8 cellular contexts compared by ENCODE assay signal in genomic region chr16:56611281-56611833, GRCh38. TPM values are rescaled to one million over a fixed set of nuclear protein-coding genes. Genes with fewer than 3 reads are reported as not detected.
A peak's percentile ranks its signal among the peaks of the same experiment; 100 is the strongest.
DNase-seq lines count a peak whose midpoint lies in the region; ATAC-seq, FAIRE-seq and TF ChIP-seq lines count a peak whose summit lies in the region.
"Had no signal": no experiment of that assay in that cellular context is flagged by ENCODE, and none has a peak within 500 bp of the region (broad histone marks: within the 10 kb centered on the region; RNA-seq: fewer than 3 reads in every experiment).

No MANE protein-coding gene starts in this region.

- H3K27ac Mint-ChIP-seq in stimulated activated naive CD8-positive, alpha-beta T cell treated with anti-CD3 and anti-CD28 coated beads, Interleukin-15, amount 100 ng/mL, for 72 hours = peak overlapping the region; percentile 39 to 91

- in situ Hi-C loops in IMR-90 (cut with MboI; ENCODE audit: low sequenced_read_pairs) = no loop called here

- H2AFZ ChIP-seq in IMR-90 (replicated peaks; ENCODE audit: low read length, poor library complexity) = peak overlapping the region; percentile 11

- H3K9ac ChIP-seq in IMR-90 (ENCODE audit: low read depth, low read length) (no peak overlapping the region; the same call in 1 of the 2 replicates), kidney (ENCODE audit: low read length in 2 of 2) (peak overlapping the region; percentile 5 to 42)

- H3K9me3 ChIP-seq in IMR-90 (ENCODE audit: control insufficient read depth, insufficient read depth, low read length) (no peaks in the 10 kb centered on the region), kidney (ENCODE audit: control insufficient read depth in 1 of 2, low read length in 2 of 2) (no peaks in the 10 kb centered on the region)

- peak overlapping the region; percentile 83 for H3K14ac ChIP-seq in IMR-90 (replicated peaks; ENCODE audit: low read depth, low read length)

- POLR2A ChIA-PET in IMR-90 (lab: Charles Lee; ENCODE audit: unreplicated experiment) = no interaction called here

- intact Hi-C loops in IMR-90 (cut with micrococcal nuclease) = no loop called here
- intact Hi-C loops in kidney (cut with DNase I) = no loop called here

- H3K4ac ChIP-seq in IMR-90 (ENCODE audit: low read depth, low read length) = peak overlapping the region; percentile 82

- peak overlapping the region; percentile 73 for H3K56ac ChIP-seq in IMR-90 (ENCODE audit: extremely low read depth, insufficient read depth, low read length)

- H3K4me2 ChIP-seq in IMR-90 (ENCODE audit: low read depth, low read length) = no peak overlapping the region

- H2BK5ac ChIP-seq in IMR-90 (ENCODE audit: low read depth, low read length, poor library complexity, severe bottlenecking) = peak overlapping the region; percentile 98

- no peaks in the 10 kb centered on the region for H3K27me3 ChIP-seq in IMR-90 (ENCODE audit: control insufficient read depth, insufficient read depth, low read length)

- H2BK15ac ChIP-seq in IMR-90 (ENCODE audit: low read depth, low read length) = peak overlapping the region; percentile 55

- H3K18ac ChIP-seq in IMR-90 (ENCODE audit: low read depth, low read length) = peak overlapping the region; percentile 90

- no peak for TF ChIP-seq RAD21 in IMR-90 (IDR thresholded peaks at IDR 0.05; ENCODE audit: low read length)

- H3K36me3 ChIP-seq in IMR-90 (ENCODE audit: control insufficient read depth, insufficient read depth, low read length) (no peaks in the 10 kb centered on the region), kidney (ENCODE audit: control insufficient read depth in 1 of 2, insufficient read depth in 2 of 2, low read length in 2 of 2) (no peaks in the 10 kb centered on the region)

- peak overlapping the region; percentile 96 for H2BK120ac ChIP-seq in IMR-90 (ENCODE audit: low read depth, low read length)

- H2BK20ac ChIP-seq in IMR-90 (ENCODE audit: low read depth, low read length) = peak overlapping the region; percentile 71

- peaks cover 2 to 51% of the 10 kb centered on the region in 2 experiments; a peak in 3 of 4 replicates for H3K79me1 ChIP-seq in IMR-90 (ENCODE audit: low read depth in 1 of 2, low read length in 2 of 2)

- H3K4me1 Mint-ChIP-seq in stimulated activated naive CD8-positive, alpha-beta T cell treated with anti-CD3 and anti-CD28 coated beads, Interleukin-15, amount 100 ng/mL, for 72 hours = peaks cover 89% of the 10 kb centered on the region

- no peak for TF ChIP-seq CTCF in IMR-90 (conservative IDR thresholded peaks at IDR 0.05; ENCODE audit: low read depth, low read length)
- TF ChIP-seq CTCF in kidney (IDR thresholded peaks at IDR 0.05; ENCODE audit: borderline replicate concordance, extremely low read depth, insufficient read depth) = no peak

- BruUV-seq in IMR-90 (replicated peaks; lab: Mats Ljungman, UMichigan) = no TSS peak

- H3K4me3 ChIP-seq in IMR-90 (ENCODE audit: insufficient read depth, low read depth, low read length) = no peak overlapping the region
- H3K4me3 ChIP-seq in kidney (ENCODE audit: low read length in 2 of 2) = peak overlapping the region; percentile 22 to 92

- peak; percentile 67 for DNase-seq in IMR-90
- peak; percentile 65 for DNase-seq in amniotic epithelial cell (ENCODE audit: low read depth)
- DNase-seq in kidney = peak; percentile 72
- DNase-seq in stimulated activated naive CD8-positive, alpha-beta T cell treated with anti-CD3 and anti-CD28 coated beads, Interleukin-15, amount 100 ng/mL, for 72 hours = no peak
- no peak for DNase-seq in HTR-8/SVneo (ENCODE audit: insufficient read length, low spot score)
- no peak for DNase-seq in activated effector memory CD4-positive, alpha-beta T cell treated with anti-CD3 and anti-CD28 coated beads, Interleukin-2, amount 50 U/mL, for 16 hours
- DNase-seq: NCI-H2081 had no signal

- CTCF ChIA-PET in IMR-90 (lab: Yijun Ruan, JAX) = interaction anchor here (1.0 to 1.6 kb wide), 2 partner anchors 11 to 14 kb away, joined by 3 to 4 read pairs; partner anchors contain the start of gene MT1E

- peak overlapping the region; percentile 73 for H2AK5ac ChIP-seq in IMR-90 (ENCODE audit: low read depth, low read length)

- H4K8ac ChIP-seq in IMR-90 (ENCODE audit: low read depth in 2 of 2, low read length in 2 of 2) = peak overlapping the region; percentile 37 to 81; a peak in 3 of 4 replicates

- H3K9me3 Mint-ChIP-seq in stimulated activated naive CD8-positive, alpha-beta T cell treated with anti-CD3 and anti-CD28 coated beads, Interleukin-15, amount 100 ng/mL, for 72 hours = no peaks in the 10 kb centered on the region

- peak overlapping the region; percentile 7 to 97 for H3K4me3 Mint-ChIP-seq in stimulated activated naive CD8-positive, alpha-beta T cell treated with anti-CD3 and anti-CD28 coated beads, Interleukin-15, amount 100 ng/mL, for 72 hours

- peaks cover 7% of the 10 kb centered on the region for H4K20me1 ChIP-seq in IMR-90 (ENCODE audit: insufficient read depth, low read length)

- H3K4me1 ChIP-seq in IMR-90 (ENCODE audit: control insufficient read depth, insufficient read depth, low read length) (peaks cover 32% of the 10 kb centered on the region), kidney (ENCODE audit: control insufficient read depth in 1 of 2, insufficient read depth in 1 of 2, low read depth in 1 of 2, low read length in 2 of 2) (peaks cover 15 to 32% of the 10 kb centered on the region in 2 donors)

- H3K9me1 ChIP-seq in IMR-90 (ENCODE audit: insufficient read depth, low read length) = peaks cover 15% of the 10 kb centered on the region

- dilution Hi-C loops in IMR-90 (cut with HindIII; ENCODE audit: low sequenced_read_pairs, unreplicated experiment) = no loop called here

- FAIRE-seq in kidney (lab: Jason Lieb, UNC) = no peak
- FAIRE-seq in HTR-8/SVneo (lab: Jason Lieb, UNC) = no peak

- WGBS in IMR-90 (ENCODE audit: extremely low coverage in 2 of 2, insufficient read length in 1 of 2), 2 experiments = no CpG with 5 or more reads among the region's 2 CpGs

- ATAC-seq in IMR-90 (ENCODE audit: low read depth) (no peak), HG03521 (IDR thresholded peaks at IDR 0.05; ENCODE audit: unreplicated experiment) (no peak)
- no peak for ATAC-seq in stimulated activated naive CD8-positive, alpha-beta T cell treated with anti-CD3 and anti-CD28 coated beads, Interleukin-15, amount 100 ng/mL, for 72 hours

- peak overlapping the region; percentile 89 for H3K23ac ChIP-seq in IMR-90 (ENCODE audit: low read depth, low read length)

- peak overlapping the region; percentile 90 for H4K91ac ChIP-seq in IMR-90 (ENCODE audit: insufficient read depth, low read depth, low read length)

- TF ChIP-seq POLR2A in IMR-90 (IDR thresholded peaks at IDR 0.05; ENCODE audit: low read depth, low read length) = no peak; the same call in 1 of the 2 replicates

- H2AK9ac ChIP-seq in IMR-90 (replicated peaks; ENCODE audit: low read depth, low read length, poor library complexity) = peak overlapping the region; percentile 59

- H4K5ac ChIP-seq in IMR-90 (ENCODE audit: low read depth, low read length) = peak overlapping the region; percentile 88

- H3K27ac ChIP-seq in IMR-90 (ENCODE audit: insufficient read depth, low read length) (peak overlapping the region; percentile 70), kidney (ENCODE audit: low read depth in 2 of 2, low read length in 2 of 2) (peak overlapping the region; percentile 84 to 92)

- no peaks in the 10 kb centered on the region for H3K27me3 Mint-ChIP-seq in stimulated activated naive CD8-positive, alpha-beta T cell treated with anti-CD3 and anti-CD28 coated beads, Interleukin-15, amount 100 ng/mL, for 72 hours

TF ChIP-seq in IMR-90, 13 proteins besides CTCF, POLR2A, EP300 and RAD21 (continues in another document):
- TF ChIP-seq CHD1 (IDR thresholded peaks at IDR 0.05; ENCODE audit: low read depth, low read length) (no peak), MAFK (IDR thresholded peaks at IDR 0.05; ENCODE audit: low read depth, low read length) (no peak), MXI1 (IDR thresholded peaks at IDR 0.05; ENCODE audit: borderline replicate concordance, low read depth, low read length) (no peak), MAZ (IDR thresholded peaks at IDR 0.05; ENCODE audit: borderline replicate concordance, low read depth, low read length) (no peak)

RNA-seq across cellular contexts. Expression of gene MT2A, which starts 3.0 kb away (rescaled TPM):
- 25.5 and 55.5 TPM in 2 replicates for total RNA-seq in IMR-90 (2012; rRNA removed)
- polyA plus RNA-seq in IMR-90 (2012; rRNA removed) = 588 and 621 TPM in 2 replicates
- 222 and 299 TPM in 2 replicates for polyA plus RNA-seq in IMR-90 (2012; cell fraction: cytosol; rRNA removed)
- 139 and 191 TPM in 2 replicates for polyA plus RNA-seq in IMR-90 (2012; cell fraction: nucleus; rRNA removed; ENCODE audit: low replicate concordance)
- total RNA-seq in kidney = 507 TPM
- 315 TPM for polyA plus RNA-seq in kidney (ENCODE audit: insufficient read depth, low read depth, low replicate concordance)

RNA-seq across cellular contexts. Expression of gene MT1E, which starts 14.2 kb away (rescaled TPM):
- total RNA-seq in IMR-90 (2012; rRNA removed) (137 and 166 TPM in 2 replicates), kidney (258 TPM)
- polyA plus RNA-seq in IMR-90 (2012; rRNA removed) (733 and 821 TPM in 2 replicates), kidney (ENCODE audit: insufficient read depth, low read depth, low replicate concordance) (191 TPM)
- 236 and 418 TPM in 2 replicates for polyA plus RNA-seq in IMR-90 (2012; cell fraction: cytosol; rRNA removed)
- 56.6 and 97.9 TPM in 2 replicates for polyA plus RNA-seq in IMR-90 (2012; cell fraction: nucleus; rRNA removed; ENCODE audit: low replicate concordance)

RNA-seq across cellular contexts. Expression of gene MT1M, which starts 21.1 kb away (rescaled TPM):
- total RNA-seq in IMR-90 (2012; rRNA removed) = not detected in 2 replicates
- polyA plus RNA-seq in IMR-90 (2012; rRNA removed) = 0.10 TPM in 1 of 2 replicates, not detected in the other
- polyA plus RNA-seq in IMR-90 (2012; cell fraction: cytosol; rRNA removed) = not detected in 2 replicates
- polyA plus RNA-seq in IMR-90 (2012; cell fraction: nucleus; rRNA removed; ENCODE audit: low replicate concordance) = not detected in 2 replicates
- 27.9 TPM for total RNA-seq in kidney
- polyA plus RNA-seq in kidney (ENCODE audit: insufficient read depth, low read depth, low replicate concordance) = 15.3 TPM

RNA-seq across cellular contexts. Expression of gene MT3, which starts 22.0 kb away (rescaled TPM):
- total RNA-seq in IMR-90 (2012; rRNA removed) (not detected in 2 replicates), kidney (not detected)
- polyA plus RNA-seq in IMR-90 (2012; rRNA removed) (0.62 and 0.70 TPM in 2 replicates), kidney (ENCODE audit: insufficient read depth, low read depth, low replicate concordance) (25.5 TPM)
- 0.79 and 1.2 TPM in 2 replicates for polyA plus RNA-seq in IMR-90 (2012; cell fraction: cytosol; rRNA removed)
- polyA plus RNA-seq in IMR-90 (2012; cell fraction: nucleus; rRNA removed; ENCODE audit: low replicate concordance) = 0.19 TPM in 1 of 2 replicates, not detected in the other

RNA-seq across cellular contexts. Expression of gene MT1A, which starts 27.1 kb away (rescaled TPM):
- 1.9 TPM in 1 of 2 replicates, not detected in the other for total RNA-seq in IMR-90 (2012; rRNA removed)
- 0.60 and 1.6 TPM in 2 replicates for polyA plus RNA-seq in IMR-90 (2012; rRNA removed)
- 0.55 and 0.92 TPM in 2 replicates for polyA plus RNA-seq in IMR-90 (2012; cell fraction: cytosol; rRNA removed)
- 0.87 TPM in 1 of 2 replicates, not detected in the other for polyA plus RNA-seq in IMR-90 (2012; cell fraction: nucleus; rRNA removed; ENCODE audit: low replicate concordance)
- 19.8 TPM for total RNA-seq in kidney
- polyA plus RNA-seq in kidney (ENCODE audit: insufficient read depth, low read depth, low replicate concordance) = 3.1 TPM

Comparison
In these comparisons a context has a peak if more than half of its experiments do, and no peak if none do; other contexts are left out.
1. DNase-seq: peak in IMR-90 (single experiment), amniotic epithelial cell (single experiment) and kidney (single experiment); none in stimulated activated naive CD8-positive, alpha-beta T cell treated with anti-CD3 and anti-CD28 coated beads, Interleukin-15, amount 100 ng/mL, for 72 hours (0 of 2), HTR-8/SVneo (single experiment) and activated effector memory CD4-positive, alpha-beta T cell treated with anti-CD3 and anti-CD28 coated beads, Interleukin-2, amount 50 U/mL, for 16 hours (single experiment).
2. RNA of gene MT1M, which starts 21.1 kb away (total RNA-seq): 27.9 TPM in kidney (single experiment); not detected in IMR-90; every median in the first group is over 10 times any median in the second.